Comparison of ENCODE assay signal across 8 cellular contexts in the genomic region with DNA sequence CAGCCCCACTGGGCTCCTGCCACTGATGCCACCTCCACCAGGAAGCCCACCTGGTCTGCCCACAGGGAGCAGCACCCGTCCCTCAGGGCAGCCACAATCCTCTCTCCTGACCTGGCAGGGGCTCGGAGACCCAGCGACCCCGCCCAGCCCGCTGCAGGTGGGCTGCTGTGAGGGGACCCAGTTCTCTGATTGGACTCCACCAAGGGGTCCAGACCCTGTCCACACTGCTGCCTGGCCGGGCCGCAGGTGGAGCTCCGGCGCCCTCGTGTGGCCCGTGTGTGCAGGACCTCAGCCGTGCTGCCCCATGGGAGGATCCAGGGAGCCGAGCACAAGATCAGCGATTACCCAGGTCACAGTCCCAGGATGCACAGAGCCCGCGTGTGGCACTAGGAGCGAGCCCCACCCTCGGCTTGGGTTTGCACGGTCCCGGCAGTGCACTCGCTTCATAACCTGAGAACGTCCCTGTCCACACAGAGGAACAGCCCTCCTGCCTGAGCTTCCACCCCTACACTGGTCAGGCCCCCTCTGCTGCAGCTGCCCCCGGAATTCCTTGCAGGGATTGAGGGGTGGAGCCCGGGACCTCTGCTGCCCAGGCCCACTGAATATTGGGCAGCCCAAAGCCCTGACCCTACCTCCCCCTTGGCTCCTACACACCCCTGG. TPM values are rescaled to one million over a fixed set of nuclear protein-coding genes. Genes with fewer than 3 reads are reported as not detected.
DNase-seq lines count a peak whose midpoint lies in the region; ATAC-seq and TF ChIP-seq lines count a peak whose summit lies in the region.

No MANE protein-coding gene starts in this region.

- H3K27ac ChIP-seq in right atrium auricular region, result no peak overlapping the region

- H2AFZ ChIP-seq in Loucy (ENCODE audit: low read length), result no peak overlapping the region

- H3F3A ChIP-seq in Loucy (ENCODE audit: low read depth), result no peaks in the 10 kb centered on the region

- H4K20me1 ChIP-seq in Loucy (ENCODE audit: insufficient read depth, low read length, poor library complexity, severe bottlenecking), result no peaks in the 10 kb centered on the region

- DNase-seq in ELR (ENCODE audit: low read depth) (peak; percentile 73), amniotic epithelial cell (ENCODE audit: low read depth) (peak; percentile 21), right atrium auricular region (ENCODE audit: low spot score) (no peak), retinal pigment epithelial cell (ENCODE audit: low read depth) (no peak)

- peak; percentile 99 for ATAC-seq in SK-N-SH treated with all-trans-retinoic acid at 6 μM for 48 hours
- no peak for ATAC-seq in GM18858 (IDR thresholded peaks at IDR 0.05; ENCODE audit: unreplicated experiment)
- ATAC-seq in GM21529 (IDR thresholded peaks at IDR 0.05; ENCODE audit: unreplicated experiment), result no peak

- H3K9ac ChIP-seq in Loucy (ENCODE audit: low read depth, low read length, poor library complexity, severe bottlenecking), result no peak overlapping the region

- H3K36me3 ChIP-seq in Loucy (ENCODE audit: insufficient read depth, low read length) (no peaks in the 10 kb centered on the region), right atrium auricular region (no peaks in the 10 kb centered on the region)

- peak; percentile 89 for TF ChIP-seq CTCF in Loucy (conservative IDR thresholded peaks at IDR 0.05; ENCODE audit: low read length)
- TF ChIP-seq CTCF in right atrium auricular region (IDR thresholded peaks at IDR 0.05), result peak; percentile 89 to 95
- TF ChIP-seq CTCF in retinal pigment epithelial cell (conservative IDR thresholded peaks at IDR 0.05; ENCODE audit: low read depth, low read length), result peak; percentile 95

- H3K27me3 ChIP-seq in Loucy (ENCODE audit: insufficient read depth, low read length, poor library complexity, severe bottlenecking) (no peaks in the 10 kb centered on the region), right atrium auricular region (no peaks in the 10 kb centered on the region)

- no peaks in the 10 kb centered on the region for H3K4me1 ChIP-seq in Loucy (ENCODE audit: insufficient read depth, low read length, poor library complexity, severe bottlenecking)
- peaks cover 0 to 6% of the 10 kb centered on the region in 2 donors for H3K4me1 ChIP-seq in right atrium auricular region

- no peaks in the 10 kb centered on the region for H3K9me3 ChIP-seq in Loucy (ENCODE audit: insufficient read depth, low read depth, low read length)
- no peaks in the 10 kb centered on the region for H3K9me3 ChIP-seq in right atrium auricular region

- H3K4me2 ChIP-seq in Loucy (ENCODE audit: low read depth, low read length, poor library complexity, severe bottlenecking), result no peak overlapping the region

- H3K9me2 ChIP-seq in Loucy (replicated peaks; ENCODE audit: low read depth, low read length), result no peaks in the 10 kb centered on the region

- no peaks in the 10 kb centered on the region for H3K79me2 ChIP-seq in Loucy (ENCODE audit: insufficient read depth, low read length)

- H3K4me3 ChIP-seq in Loucy (ENCODE audit: low read length, poor library complexity, severe bottlenecking), result no peak overlapping the region
- no peak overlapping the region for H3K4me3 ChIP-seq in right atrium auricular region
- no peak overlapping the region for H3K4me3 ChIP-seq in retinal pigment epithelial cell (ENCODE audit: low read length)

TF ChIP-seq in SK-N-SH treated with all-trans-retinoic acid at 6 μM for 48 hours, 23 proteins besides CTCF, POLR2A, EP300 and RAD21:
- TF ChIP-seq SNAI2 (CRISPR knock-in tag; IDR thresholded peaks at IDR 0.05), result no peak
- TF ChIP-seq BACH2 (CRISPR knock-in tag; IDR thresholded peaks at IDR 0.05; ENCODE audit: borderline replicate concordance), result no peak
- TF ChIP-seq, protein P1, sequence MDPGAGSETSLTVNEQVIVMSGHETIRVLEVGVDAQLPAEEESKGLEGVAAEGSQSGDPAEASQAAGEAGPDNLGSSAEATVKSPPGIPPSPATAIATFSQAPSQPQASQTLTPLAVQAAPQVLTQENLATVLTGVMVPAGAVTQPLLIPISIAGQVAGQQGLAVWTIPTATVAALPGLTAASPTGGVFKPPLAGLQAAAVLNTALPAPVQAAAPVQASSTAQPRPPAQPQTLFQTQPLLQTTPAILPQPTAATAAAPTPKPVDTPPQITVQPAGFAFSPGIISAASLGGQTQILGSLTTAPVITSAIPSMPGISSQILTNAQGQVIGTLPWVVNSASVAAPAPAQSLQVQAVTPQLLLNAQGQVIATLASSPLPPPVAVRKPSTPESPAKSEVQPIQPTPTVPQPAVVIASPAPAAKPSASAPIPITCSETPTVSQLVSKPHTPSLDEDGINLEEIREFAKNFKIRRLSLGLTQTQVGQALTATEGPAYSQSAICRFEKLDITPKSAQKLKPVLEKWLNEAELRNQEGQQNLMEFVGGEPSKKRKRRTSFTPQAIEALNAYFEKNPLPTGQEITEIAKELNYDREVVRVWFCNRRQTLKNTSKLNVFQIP (CRISPR knock-in tag; IDR thresholded peaks at IDR 0.05; ENCODE audit: borderline replicate concordance, low read depth), result no peak
- no peak for TF ChIP-seq ZFP30 (CRISPR knock-in tag; IDR thresholded peaks at IDR 0.05)
- TF ChIP-seq CSDC2 (CRISPR knock-in tag; IDR thresholded peaks at IDR 0.05), result no peak
- TF ChIP-seq, protein P2, sequence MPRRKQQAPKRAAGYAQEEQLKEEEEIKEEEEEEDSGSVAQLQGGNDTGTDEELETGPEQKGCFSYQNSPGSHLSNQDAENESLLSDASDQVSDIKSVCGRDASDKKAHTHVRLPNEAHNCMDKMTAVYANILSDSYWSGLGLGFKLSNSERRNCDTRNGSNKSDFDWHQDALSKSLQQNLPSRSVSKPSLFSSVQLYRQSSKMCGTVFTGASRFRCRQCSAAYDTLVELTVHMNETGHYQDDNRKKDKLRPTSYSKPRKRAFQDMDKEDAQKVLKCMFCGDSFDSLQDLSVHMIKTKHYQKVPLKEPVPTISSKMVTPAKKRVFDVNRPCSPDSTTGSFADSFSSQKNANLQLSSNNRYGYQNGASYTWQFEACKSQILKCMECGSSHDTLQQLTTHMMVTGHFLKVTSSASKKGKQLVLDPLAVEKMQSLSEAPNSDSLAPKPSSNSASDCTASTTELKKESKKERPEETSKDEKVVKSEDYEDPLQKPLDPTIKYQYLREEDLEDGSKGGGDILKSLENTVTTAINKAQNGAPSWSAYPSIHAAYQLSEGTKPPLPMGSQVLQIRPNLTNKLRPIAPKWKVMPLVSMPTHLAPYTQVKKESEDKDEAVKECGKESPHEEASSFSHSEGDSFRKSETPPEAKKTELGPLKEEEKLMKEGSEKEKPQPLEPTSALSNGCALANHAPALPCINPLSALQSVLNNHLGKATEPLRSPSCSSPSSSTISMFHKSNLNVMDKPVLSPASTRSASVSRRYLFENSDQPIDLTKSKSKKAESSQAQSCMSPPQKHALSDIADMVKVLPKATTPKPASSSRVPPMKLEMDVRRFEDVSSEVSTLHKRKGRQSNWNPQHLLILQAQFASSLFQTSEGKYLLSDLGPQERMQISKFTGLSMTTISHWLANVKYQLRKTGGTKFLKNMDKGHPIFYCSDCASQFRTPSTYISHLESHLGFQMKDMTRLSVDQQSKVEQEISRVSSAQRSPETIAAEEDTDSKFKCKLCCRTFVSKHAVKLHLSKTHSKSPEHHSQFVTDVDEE (CRISPR knock-in tag; IDR thresholded peaks at IDR 0.05), result no peak
- no peak for TF ChIP-seq PPARA (CRISPR knock-in tag; IDR thresholded peaks at IDR 0.05; ENCODE audit: borderline replicate concordance)
- TF ChIP-seq, protein P3, sequence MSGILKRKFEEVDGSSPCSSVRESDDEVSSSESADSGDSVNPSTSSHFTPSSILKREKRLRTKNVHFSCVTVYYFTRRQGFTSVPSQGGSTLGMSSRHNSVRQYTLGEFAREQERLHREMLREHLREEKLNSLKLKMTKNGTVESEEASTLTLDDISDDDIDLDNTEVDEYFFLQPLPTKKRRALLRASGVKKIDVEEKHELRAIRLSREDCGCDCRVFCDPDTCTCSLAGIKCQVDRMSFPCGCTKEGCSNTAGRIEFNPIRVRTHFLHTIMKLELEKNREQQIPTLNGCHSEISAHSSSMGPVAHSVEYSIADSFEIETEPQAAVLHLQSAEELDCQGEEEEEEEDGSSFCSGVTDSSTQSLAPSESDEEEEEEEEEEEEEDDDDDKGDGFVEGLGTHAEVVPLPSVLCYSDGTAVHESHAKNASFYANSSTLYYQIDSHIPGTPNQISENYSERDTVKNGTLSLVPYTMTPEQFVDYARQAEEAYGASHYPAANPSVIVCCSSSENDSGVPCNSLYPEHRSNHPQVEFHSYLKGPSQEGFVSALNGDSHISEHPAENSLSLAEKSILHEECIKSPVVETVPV (CRISPR knock-in tag; IDR thresholded peaks at IDR 0.05), result no peak
- TF ChIP-seq TOX (CRISPR knock-in tag; IDR thresholded peaks at IDR 0.05; ENCODE audit: borderline replicate concordance), result no peak

RNA-seq across cellular contexts. Expression of a gene that starts 35.4 kb away (rescaled TPM):
- 1 to 10 TPM in 1 of 2 donors, under 1 TPM in 1; 0.52 to 2.2 TPM for total RNA-seq in right atrium auricular region

RNA-seq across cellular contexts. Expression of a gene that starts 49.4 kb away (rescaled TPM):
- total RNA-seq in right atrium auricular region, result 10 to 100 TPM; 21.9 to 43.5 TPM

Comparison
In these comparisons a context has a peak if more than half of its experiments do, and no peak if none do; other contexts are left out.
1. DNase-seq: peak in ELR (single experiment) and amniotic epithelial cell (single experiment); none in right atrium auricular region (single experiment) and retinal pigment epithelial cell (single experiment).
2. Peak in every context shown above with its lines, with median percentiles within 50 percentile points of each other: CTCF ChIP-seq.